29 cellular contexts compared by ENCODE assay signal in genomic region chr4:23952258-23952657, GRCh38.
DNase-seq lines count a peak whose midpoint lies in the region; ATAC-seq and TF ChIP-seq lines count a peak whose summit lies in the region.
"Had no signal": no experiment of that assay in that cellular context is flagged by ENCODE, and none has a peak within 500 bp of the region (broad histone marks: within the 10 kb centered on the region; RNA-seq: fewer than 3 reads in every experiment).

No MANE protein-coding gene starts in this region.

- CTCF ChIA-PET in IMR-90 (lab: Yijun Ruan, JAX): no interaction called here
- CTCF ChIA-PET in OCI-LY7 (lab: Charles Lee; ENCODE audit: unreplicated experiment): no interaction called here

- TF ChIP-seq CTCF in CD14-positive monocyte (IDR thresholded peaks at IDR 0.05): no peak
- no peak for TF ChIP-seq CTCF in IMR-90 (conservative IDR thresholded peaks at IDR 0.05; ENCODE audit: low read depth, low read length)
- no peak for TF ChIP-seq CTCF in OCI-LY7 (conservative IDR thresholded peaks at IDR 0.05; ENCODE audit: low read length)
- no peak for TF ChIP-seq CTCF in colonic mucosa (IDR thresholded peaks at IDR 0.05)

- H3K79me1 ChIP-seq in IMR-90 (ENCODE audit: low read depth in 1 of 2, low read length in 2 of 2): no peaks in the 10 kb centered on the region

- no peaks in the 10 kb centered on the region for H3K79me2 ChIP-seq in OCI-LY7 (ENCODE audit: insufficient read depth, low read depth, low read length)

- peak overlapping the region in 5 of 7 donors; percentile 31 to 74 (median 47) for H3K27ac Mint-ChIP-seq in CD14-positive monocyte
- H3K27ac Mint-ChIP-seq: B cell, brain, naive B cell had no signal

- no peak overlapping the region for H3K56ac ChIP-seq in IMR-90 (ENCODE audit: extremely low read depth, insufficient read depth, low read length)

- H2AK5ac ChIP-seq in IMR-90 (ENCODE audit: low read depth, low read length): no peak overlapping the region

- H2BK5ac ChIP-seq in IMR-90 (ENCODE audit: low read depth, low read length, poor library complexity, severe bottlenecking): no peak overlapping the region

- no peaks in the 10 kb centered on the region for H3K27me3 ChIP-seq in IMR-90 (ENCODE audit: control insufficient read depth, insufficient read depth, low read length)
- H3K27me3 ChIP-seq in colonic mucosa: no peaks in the 10 kb centered on the region
- H3K27me3 ChIP-seq: heart right ventricle, upper lobe of left lung had no signal

- in situ Hi-C loops in IMR-90 (cut with MboI; ENCODE audit: low sequenced_read_pairs): no loop called here

- H4K8ac ChIP-seq in IMR-90 (ENCODE audit: low read depth in 2 of 2, low read length in 2 of 2): no peak overlapping the region

- no peak overlapping the region for H4K91ac ChIP-seq in IMR-90 (ENCODE audit: insufficient read depth, low read depth, low read length)

- H3K18ac ChIP-seq in IMR-90 (ENCODE audit: low read depth, low read length): no peak overlapping the region

- H3K9ac ChIP-seq in IMR-90 (ENCODE audit: low read depth, low read length) (no peak overlapping the region), colonic mucosa (ENCODE audit: low read depth in 2 of 2, low read length in 2 of 2) (no peak overlapping the region)

- H3K27ac ChIP-seq in IMR-90 (ENCODE audit: insufficient read depth, low read length): no peak overlapping the region
- H3K27ac ChIP-seq in OCI-LY7 (ENCODE audit: low read depth, low read length, poor library complexity, severe bottlenecking): no peak overlapping the region
- no peak overlapping the region for H3K27ac ChIP-seq in colonic mucosa
- H3K27ac ChIP-seq: A549, heart right ventricle, HL-60, upper lobe of left lung had no signal

- H3K9me3 ChIP-seq in IMR-90 (ENCODE audit: control insufficient read depth, insufficient read depth, low read length) (no peaks in the 10 kb centered on the region), OCI-LY7 (ENCODE audit: low read length) (no peaks in the 10 kb centered on the region), colonic mucosa (no peaks in the 10 kb centered on the region)
- H3K9me3 ChIP-seq: A549, heart right ventricle, upper lobe of left lung had no signal

- H3K4me3 Mint-ChIP-seq in CD14-positive monocyte: no peak overlapping the region
- H3K4me3 Mint-ChIP-seq: B cell, brain, naive B cell had no signal

- H2BK15ac ChIP-seq in IMR-90 (ENCODE audit: low read depth, low read length): no peak overlapping the region

- H4K20me1 ChIP-seq in IMR-90 (ENCODE audit: insufficient read depth, low read length) (no peaks in the 10 kb centered on the region), OCI-LY7 (ENCODE audit: insufficient read depth, low read length) (no peaks in the 10 kb centered on the region)

- no peak for TF ChIP-seq POLR2A in IMR-90 (IDR thresholded peaks at IDR 0.05; ENCODE audit: low read depth, low read length)

- no peak for TF ChIP-seq RAD21 in IMR-90 (IDR thresholded peaks at IDR 0.05; ENCODE audit: low read length)

- peak; percentile 47 for ATAC-seq in GM19351 (IDR thresholded peaks at IDR 0.05; ENCODE audit: unreplicated experiment)
- no peak for ATAC-seq in IMR-90 (ENCODE audit: low read depth)
- ATAC-seq: A549, heart right ventricle had no signal

- peaks cover 14% of the 10 kb centered on the region for H3K4me1 Mint-ChIP-seq in CD14-positive monocyte
- H3K4me1 Mint-ChIP-seq: B cell, brain, naive B cell had no signal

- no peaks in the 10 kb centered on the region for H3K36me3 Mint-ChIP-seq in CD14-positive monocyte
- H3K36me3 Mint-ChIP-seq: brain, naive B cell had no signal

- intact Hi-C loops in CD14-positive monocyte (cut with micrococcal nuclease): no loop called here
- intact Hi-C loops in IMR-90 (cut with micrococcal nuclease): no loop called here
- intact Hi-C loops in OCI-LY7 (cut with micrococcal nuclease; ENCODE audit: unreplicated experiment): no loop called here
- intact Hi-C loops in colonic mucosa (cut with DNase I): no loop called here

- H3K4me2 ChIP-seq in IMR-90 (ENCODE audit: low read depth, low read length): no peak overlapping the region
- peak overlapping the region; percentile 3; the same call in 1 of the 2 replicates for H3K4me2 ChIP-seq in OCI-LY7 (ENCODE audit: low read length)
- H3K4me2 ChIP-seq: A549 had no signal

- no peak overlapping the region for H3K14ac ChIP-seq in IMR-90 (replicated peaks; ENCODE audit: low read depth, low read length)

- no peaks in the 10 kb centered on the region for H3K9me2 ChIP-seq in OCI-LY7 (ENCODE audit: insufficient read depth, low read length)

- DNase-seq in CD14-positive monocyte (ENCODE audit: low spot score): no peak
- no peak for DNase-seq in IMR-90
- peak; percentile 31 for DNase-seq in OCI-LY7 (ENCODE audit: low spot score)
- no peak for DNase-seq in activated CD4-positive, CD25-positive, alpha-beta regulatory T cell (lab: John Stamatoyannopoulos, UW)
- no peak for DNase-seq in colonic mucosa
- DNase-seq in ureter (ENCODE audit: low spot score): no peak
- no peak for DNase-seq in NCI-H2107 (lab: John Stamatoyannopoulos, UW)
- DNase-seq: activated CD4-positive, alpha-beta T cell treated with anti-CD3 and anti-CD28 coated beads for 4 hours; activated CD8-positive, alpha-beta memory T cell treated with anti-CD3 and anti-CD28 coated beads for 24 hours; activated T-cell treated with anti-CD3 and anti-CD28 coated beads, Interleukin-2, amount 50 U/mL, for 1 hour; COR-L47; DMS79 treated with DMSO at 0.1 percent for 48 hours; effector CD8-positive, alpha-beta T cell; erythroblast; foreskin fibroblast; GOT3; heart right ventricle; mesendoderm; naive B cell; NCI-H1417 treated with DMSO at 0.1 percent for 48 hours; NCI-H510A; retina; T-helper 1 cell; upper lobe of left lung had no signal

- H3K9me1 ChIP-seq in IMR-90 (ENCODE audit: insufficient read depth, low read length): no peaks in the 10 kb centered on the region

- H3K4me1 ChIP-seq in IMR-90 (ENCODE audit: control insufficient read depth, insufficient read depth, low read length) (no peaks in the 10 kb centered on the region; the same call in 1 of the 2 replicates), OCI-LY7 (ENCODE audit: insufficient read depth, low read length, poor library complexity, severe bottlenecking) (peaks cover 9% of the 10 kb centered on the region), colonic mucosa (no peaks in the 10 kb centered on the region)
- H3K4me1 ChIP-seq: A549, upper lobe of left lung had no signal

- H2BK120ac ChIP-seq in IMR-90 (ENCODE audit: low read depth, low read length): no peak overlapping the region

- no peak overlapping the region for H4K5ac ChIP-seq in IMR-90 (ENCODE audit: low read depth, low read length)

- peaks cover 0 to 5% (median 3%) of the 10 kb centered on the region in 3 donors for H3K27me3 Mint-ChIP-seq in CD14-positive monocyte (ENCODE audit: low read depth in 3 of 3)
- H3K27me3 Mint-ChIP-seq: B cell, brain, naive B cell had no signal

- POLR2A ChIA-PET in IMR-90 (lab: Charles Lee; ENCODE audit: unreplicated experiment): no interaction called here
- POLR2A ChIA-PET in OCI-LY7 (lab: Charles Lee): interaction anchor here (1.5 kb wide), 1 partner anchor 27 kb away, joined by 3 read pairs; no protein-coding TSS in a partner anchor

- no CpG with 5 or more reads among the region's 2 CpGs for WGBS in IMR-90 (ENCODE audit: extremely low coverage in 2 of 2, insufficient read length in 1 of 2), 2 experiments

- BruUV-seq in IMR-90 (replicated peaks; lab: Mats Ljungman, UMichigan) (no TSS peak), OCI-LY7 (replicated peaks; lab: Mats Ljungman, UMichigan) (no TSS peak)

- no peaks in the 10 kb centered on the region for H3K36me3 ChIP-seq in IMR-90 (ENCODE audit: control insufficient read depth, insufficient read depth, low read length)
- H3K36me3 ChIP-seq in OCI-LY7 (ENCODE audit: insufficient read depth, low read length): no peaks in the 10 kb centered on the region
- no peaks in the 10 kb centered on the region for H3K36me3 ChIP-seq in colonic mucosa
- H3K36me3 ChIP-seq: heart right ventricle, upper lobe of left lung had no signal

- H2AFZ ChIP-seq in IMR-90 (replicated peaks; ENCODE audit: low read length, poor library complexity): peak overlapping the region; percentile 47
- H2AFZ ChIP-seq in OCI-LY7 (ENCODE audit: low read length): peak overlapping the region; percentile 57; the same call in 1 of the 2 replicates

- H2BK20ac ChIP-seq in IMR-90 (ENCODE audit: low read depth, low read length): no peak overlapping the region

- dilution Hi-C loops in IMR-90 (cut with HindIII; ENCODE audit: low sequenced_read_pairs, unreplicated experiment): no loop called here

- H3K9me3 Mint-ChIP-seq in CD14-positive monocyte: peaks cover 0 to 3% (median 0%) of the 10 kb centered on the region in 7 donors
- H3K9me3 Mint-ChIP-seq: brain had no signal

- H3K23ac ChIP-seq in IMR-90 (ENCODE audit: low read depth, low read length): no peak overlapping the region

- H2AK9ac ChIP-seq in IMR-90 (replicated peaks; ENCODE audit: low read depth, low read length, poor library complexity): no peak overlapping the region

- H3K4me3 ChIP-seq in IMR-90 (ENCODE audit: insufficient read depth, low read depth, low read length) (no peak overlapping the region), OCI-LY7 (ENCODE audit: low read depth, low read length, poor library complexity, severe bottlenecking) (no peak overlapping the region), colonic mucosa (no peak overlapping the region)
- H3K4me3 ChIP-seq: A549, heart right ventricle, upper lobe of left lung had no signal

- H3K4ac ChIP-seq in IMR-90 (ENCODE audit: low read depth, low read length): no peak overlapping the region

TF ChIP-seq in IMR-90, 13 proteins besides CTCF, POLR2A, EP300 and RAD21:
- no peak for TF ChIP-seq MAZ (IDR thresholded peaks at IDR 0.05; ENCODE audit: borderline replicate concordance, low read depth, low read length)
- TF ChIP-seq FOS (IDR thresholded peaks at IDR 0.05; ENCODE audit: low read depth, low read length): no peak
- TF ChIP-seq SMC3 (IDR thresholded peaks at IDR 0.05; ENCODE audit: low read depth, low read length): no peak
